Comparison of ENCODE assay signal across 8 cellular contexts in the genomic region with DNA sequence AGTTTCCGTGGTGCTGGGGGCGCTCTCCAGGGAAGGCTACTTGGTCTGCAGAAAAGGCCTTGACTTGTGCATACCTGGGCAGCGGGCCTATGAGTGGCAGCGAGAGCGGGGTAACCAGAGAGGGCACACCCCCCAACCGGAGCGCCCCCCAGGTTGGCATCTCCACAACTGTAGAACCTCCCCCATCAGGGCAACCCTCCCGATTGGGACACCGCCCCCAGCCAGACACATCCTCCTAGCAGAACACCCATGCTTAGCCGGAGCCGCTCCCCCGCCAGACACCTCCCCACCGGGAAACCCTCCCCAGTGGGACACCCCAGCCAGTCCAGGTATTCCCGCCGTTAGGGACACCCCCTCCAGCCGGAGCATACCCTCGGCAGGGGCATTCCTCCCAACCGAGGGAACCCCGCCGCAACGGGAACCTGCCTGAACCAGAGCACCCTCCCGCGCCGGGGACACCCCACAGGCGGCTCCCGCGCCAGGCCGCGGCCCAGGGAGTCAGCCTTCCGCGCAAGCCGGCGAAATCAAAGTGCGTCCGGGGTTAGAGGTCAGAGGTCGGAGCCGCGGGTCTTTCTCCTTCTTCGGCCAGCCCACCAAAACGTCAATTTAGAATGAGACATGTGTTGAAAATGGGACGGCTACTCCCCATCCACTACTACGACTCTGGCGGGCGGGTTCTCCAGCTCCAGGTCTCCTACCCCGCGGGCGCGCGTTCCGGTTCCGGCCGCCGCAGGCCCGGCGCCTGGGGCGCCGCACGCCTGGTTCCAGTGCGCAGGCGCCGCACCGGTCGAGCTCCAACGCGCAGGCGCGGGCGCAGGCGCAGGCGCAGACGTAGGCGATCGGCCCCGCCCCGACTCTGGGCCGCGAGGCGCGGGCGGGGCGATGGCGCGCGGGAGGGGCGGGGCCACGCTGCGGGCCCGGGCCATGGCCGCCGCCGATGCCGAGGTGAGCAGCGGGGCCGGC. TPM values are rescaled to one million over a fixed set of nuclear protein-coding genes. Genes with fewer than 3 reads are reported as not detected.
DNase-seq lines count a peak whose midpoint lies in the region; ATAC-seq and TF ChIP-seq lines count a peak whose summit lies in the region.

A gene (plus strand): TSS at position 901 of the 963 bp plus-strand sequence. CDS start 24 bp downstream, at position 925.

- ATAC-seq in GM18873 (IDR thresholded peaks at IDR 0.05; ENCODE audit: low FRiP score, unreplicated experiment) = peak; percentile 37
- ATAC-seq in HG03108 (IDR thresholded peaks at IDR 0.05; ENCODE audit: unreplicated experiment) = peak; percentile 55

- no peak for DNase-seq in AG04449 (ENCODE audit: low read depth, low spot score)
- DNase-seq in NCI-H446 treated with DMSO at 0.1 percent for 48 hours (lab: John Stamatoyannopoulos, UW) = peak; percentile 65
- DNase-seq in activated CD4-positive, alpha-beta T cell treated with anti-CD3 and anti-CD28 coated beads for 1 hour = peak; percentile 90
- DNase-seq in cerebellum (ENCODE audit: low spot score) = peak; percentile 97
- peak; percentile 91 for DNase-seq in kidney tubule cell (ENCODE audit: low spot score)
- peak; percentile 83 to 84 for DNase-seq in stimulated activated CD4-positive, alpha-beta T cell treated with anti-CD3 and anti-CD28 coated beads, Interleukin-1b, Interleukin-23, amount 100 ng/mL, for 1 hour (ENCODE audit: low read depth in 2 of 2)

- POLR2A ChIA-PET in AG04449 (lab: Yijun Ruan, JAX) = interaction anchor here (0.6 to 1.6 kb wide), 4 partner anchors 8 to 66 kb away, joined by 3 to 7 read pairs (median 4); a partner anchor contains a TSS

- H3K4me3 ChIP-seq in AG04449 (ENCODE audit: low read depth, low read length) = peak within 1 kb of the TSS; percentile 93

- CTCF ChIA-PET in AG04449 (lab: Yijun Ruan, JAX) = interaction anchor here (0.9 to 1.2 kb wide), 4 partner anchors 42 to 72 kb away, joined by 3 to 4 read pairs (median 3); no protein-coding TSS in a partner anchor

- TF ChIP-seq CTCF in AG04449 (IDR thresholded peaks at IDR 0.05; ENCODE audit: insufficient read depth, low read length, missing control alignments) = no peak

RNA-seq across cellular contexts. Expression of the gene that starts here (rescaled TPM):
- total RNA-seq in cerebellum = 70.7 TPM
